ENCODE assay signal across 9 cellular contexts in the genomic region with DNA sequence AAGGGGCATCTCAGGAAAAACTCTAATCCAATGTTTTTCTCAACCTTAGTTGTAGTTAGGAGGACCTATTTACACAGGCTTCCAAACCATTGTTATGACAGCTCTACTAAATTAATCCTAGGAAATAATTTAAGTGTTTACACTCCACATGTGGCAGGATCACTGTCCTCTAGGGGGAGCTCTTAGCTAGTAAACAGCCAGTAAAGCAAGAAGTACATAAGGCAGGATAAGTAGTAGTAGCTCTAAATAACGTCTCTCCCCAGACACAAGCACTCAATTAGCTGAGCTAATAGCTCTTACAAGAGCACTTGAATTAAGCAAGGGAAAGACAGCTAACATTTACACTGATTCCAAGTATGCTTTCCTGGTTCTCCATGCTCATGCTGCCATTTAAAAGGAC. TPM values are rescaled to one million over a fixed set of nuclear protein-coding genes. Genes with fewer than 3 reads are reported as not detected.
DNase-seq lines count a peak whose midpoint lies in the region; ATAC-seq and TF ChIP-seq lines count a peak whose summit lies in the region.
"Had no signal": no experiment of that assay in that cellular context is flagged by ENCODE, and none has a peak within 500 bp of the region (broad histone marks: within the 10 kb centered on the region; RNA-seq: fewer than 3 reads in every experiment).

No MANE protein-coding gene starts in this region.

- no peak overlapping the region for H3K4me3 ChIP-seq in foreskin fibroblast (ENCODE audit: low read depth in 1 of 2, low read length in 2 of 2)

- TF ChIP-seq CTCF in GM10248 (IDR thresholded peaks at IDR 0.05; ENCODE audit: control extremely low read depth, extremely low read depth, low read depth, missing control alignments), result peak; percentile 27
- TF ChIP-seq CTCF in foreskin fibroblast (IDR thresholded peaks at IDR 0.05; ENCODE audit: low read depth, low read length), result peak; percentile 34

- ATAC-seq in HG03025 (IDR thresholded peaks at IDR 0.05; ENCODE audit: low FRiP score, unreplicated experiment), result no peak

- POLR2A ChIA-PET in GM10248 (lab: Yijun Ruan, JAX), result no interaction called here

- DNase-seq in AG08395 (ENCODE audit: low spot score) (peak; percentile 5), GM10248 (ENCODE audit: extremely low spot score) (no peak), RPMI7951 (ENCODE audit: low read depth) (peak; percentile 21), foreskin fibroblast (peak; percentile 4 to 27), UCSD-AML1 (lab: John Stamatoyannopoulos, UW; ENCODE audit: unreplicated experiment) (no peak), T-helper 9 cell (no peak), posterior vena cava (ENCODE audit: low spot score) (no peak)
- DNase-seq: islet precursor cell had no signal

- intact Hi-C loops in posterior vena cava (cut with DNase I), result no loop called here

- CTCF ChIA-PET in GM10248 (lab: Yijun Ruan, JAX), result interaction anchor here (0.7 to 5.6 kb wide), 7 partner anchors 12 to 324 kb away, joined by 3 to 39 read pairs (median 6); no protein-coding TSS in a partner anchor

RNA-seq across cellular contexts. Expression of a gene that starts 37.3 kb away (rescaled TPM):
- total RNA-seq in RPMI7951 (2014; rRNA removed; shearing (Covaris generic)), result 10.0 and 10.2 TPM in 2 replicates
- 1 to 10 TPM; 1.6 to 2.7 TPM for total RNA-seq in posterior vena cava

Comparison
In these comparisons a context has a peak if more than half of its experiments do, and no peak if none do; other contexts are left out.
1. DNase-seq: peak in AG08395 (single experiment), RPMI7951 (single experiment) and foreskin fibroblast (2 of 2); none in GM10248 (single experiment), UCSD-AML1 (single experiment), T-helper 9 cell (single experiment) and posterior vena cava (single experiment).